Comparison of ENCODE assay signal across 20 cellular contexts in the genomic region with DNA sequence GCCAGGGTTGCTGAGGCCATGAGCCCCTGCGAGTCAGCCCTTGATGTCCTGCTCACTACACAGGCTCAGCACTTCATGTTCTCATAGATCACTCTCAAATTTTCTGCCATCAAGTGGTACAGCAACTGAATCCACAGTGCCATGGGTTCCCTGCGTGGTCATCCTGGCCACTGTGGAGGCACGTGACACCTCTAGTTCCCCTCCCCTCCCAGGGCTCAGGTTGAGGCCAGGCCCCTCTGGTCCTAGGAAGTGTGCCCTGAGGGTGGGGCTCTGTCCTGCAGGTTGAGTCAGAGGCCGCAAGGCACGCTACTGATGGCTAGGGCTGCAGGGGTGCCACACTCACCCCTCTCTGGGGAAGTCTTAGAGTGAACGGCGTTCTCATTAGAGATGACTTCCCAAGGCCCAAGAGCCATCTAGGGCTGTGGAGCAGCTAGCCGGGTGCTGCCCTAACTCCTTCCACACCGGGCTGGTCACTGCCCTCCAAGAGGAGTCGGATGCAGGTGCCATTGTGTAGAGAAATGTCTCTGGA.
"Had no signal": no experiment of that assay in that cellular context is flagged by ENCODE, and none has a peak within 500 bp of the region (broad histone marks: within the 10 kb centered on the region; RNA-seq: fewer than 3 reads in every experiment).

No MANE protein-coding gene starts in this region.

- FAIRE-seq: endothelial cell of umbilical vein, frontal cortex, urothelium cell line had no signal

- ATAC-seq: heart left ventricle, natural killer cell, psoas muscle, sciatic nerve had no signal

- H2AFZ ChIP-seq: neural progenitor cell had no signal

- H3K9ac ChIP-seq: neural progenitor cell had no signal

- H3K27me3 ChIP-seq: neural progenitor cell, stomach had no signal

- H3K9me3 ChIP-seq: heart left ventricle, psoas muscle, stomach had no signal

- H3K27ac ChIP-seq: coronary artery, heart left ventricle, neural progenitor cell, psoas muscle, skin epidermis, stomach had no signal

- H3K4me2 ChIP-seq: neural progenitor cell had no signal

- H3K4me1 ChIP-seq: neural progenitor cell, psoas muscle had no signal

- H3K36me3 ChIP-seq: heart left ventricle, neural progenitor cell, stomach had no signal

- DNase-seq: effector CD4-positive, alpha-beta T cell; erythroblast; hippocampal formation; kidney glomerular epithelial cell; mammary epithelial cell; occipital lobe; psoas muscle; retina; stimulated activated CD4-positive, alpha-beta T cell treated with anti-CD3 and anti-CD28 coated beads, Interleukin-12 subunit alpha, Interleukin-12 subunit beta, amount 100 ng/mL, for 4 hours; stimulated activated naive CD4-positive, alpha-beta T cell; stomach had no signal

- H3K4me3 ChIP-seq: coronary artery, heart left ventricle, neural progenitor cell, psoas muscle, skin epidermis, stomach had no signal
